Comparison of ENCODE assay signal across 8 cellular contexts in the genomic region with DNA sequence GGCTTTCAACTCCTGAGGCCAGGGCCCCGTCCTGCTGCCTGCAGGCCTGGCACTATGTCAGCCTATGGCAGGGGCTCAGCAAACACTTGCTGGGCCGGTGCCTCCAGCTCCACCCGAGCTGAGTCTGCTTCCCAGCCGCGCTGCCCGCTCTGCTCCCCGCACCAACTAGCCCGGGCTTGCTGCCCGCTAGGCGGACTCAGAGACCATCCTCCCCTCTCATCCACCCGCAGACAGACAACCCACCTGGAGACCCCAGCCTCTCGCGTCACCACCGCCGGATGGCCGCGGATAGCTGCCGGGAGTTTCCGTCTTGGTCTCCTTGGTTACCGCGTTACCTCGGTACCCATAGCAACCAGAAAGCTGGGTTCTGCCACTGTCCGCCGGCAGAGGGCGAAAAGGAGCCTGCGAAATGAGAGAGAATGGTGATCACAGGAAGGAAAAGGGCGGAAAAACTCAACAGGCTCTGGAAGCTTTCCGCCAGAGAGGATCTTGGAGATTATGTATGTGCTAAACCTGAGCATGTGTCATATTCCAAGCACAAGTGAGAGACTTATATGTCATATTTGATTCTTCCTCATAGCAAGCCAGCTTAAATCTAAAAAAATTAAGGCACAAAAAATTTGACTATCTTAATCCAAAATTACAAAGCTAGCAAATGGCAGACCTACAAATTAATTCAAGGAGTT. TPM values are rescaled to one million over a fixed set of nuclear protein-coding genes. Genes with fewer than 3 reads are reported as not detected.
DNase-seq lines count a peak whose midpoint lies in the region; ATAC-seq, FAIRE-seq and TF ChIP-seq lines count a peak whose summit lies in the region.

A gene with protein sequence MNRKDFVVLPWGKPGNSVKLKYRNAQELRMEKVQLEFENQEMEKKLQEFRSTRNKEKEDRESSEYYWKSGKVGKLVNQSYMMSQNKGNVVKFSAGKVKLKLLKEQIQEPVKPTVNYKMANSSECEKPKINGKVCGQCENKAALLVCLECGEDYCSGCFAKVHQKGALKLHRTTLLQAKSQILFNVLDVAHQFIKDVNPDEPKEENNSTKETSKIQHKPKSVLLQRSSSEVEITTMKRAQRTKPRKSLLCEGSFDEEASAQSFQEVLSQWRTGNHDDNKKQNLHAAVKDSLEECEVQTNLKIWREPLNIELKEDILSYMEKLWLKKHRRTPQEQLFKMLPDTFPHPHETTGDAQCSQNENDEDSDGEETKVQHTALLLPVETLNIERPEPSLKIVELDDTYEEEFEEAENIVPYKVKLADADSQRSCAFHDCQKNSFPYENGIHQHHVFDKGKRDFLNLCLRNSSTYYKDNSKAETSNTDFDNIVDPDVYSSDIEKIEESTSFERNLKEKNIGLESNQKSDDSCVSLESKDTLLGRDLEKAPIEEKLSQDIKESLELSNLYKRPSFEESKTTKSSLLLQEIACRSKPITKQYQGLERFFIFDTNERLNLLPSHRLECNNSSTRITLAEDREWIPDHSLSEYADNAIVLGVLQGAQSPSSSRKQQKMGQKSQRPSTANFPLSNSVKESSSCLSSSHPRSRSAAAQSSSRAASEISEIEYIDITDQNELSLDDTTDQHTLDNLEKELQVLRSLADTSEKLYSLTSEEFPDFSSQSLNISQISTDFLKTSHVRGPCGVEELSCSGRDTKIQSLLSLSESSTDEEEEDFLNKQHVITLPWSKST (minus strand): TSS at position 294 of the 686 bp plus-strand sequence. CDS start 7,396 bp downstream, outside the sequence.

- no peaks in the 10 kb centered on the region for H3K36me3 ChIP-seq in left ventricle myocardium inferior
- H3K36me3 ChIP-seq in prostate gland = no peaks in the 10 kb centered on the region

- no peaks in the 10 kb centered on the region for H3K9me3 Mint-ChIP-seq in activated naive CD8-positive, alpha-beta T cell treated with anti-CD3 and anti-CD28 coated beads, Interleukin-2, amount 50 U/mL, for 24 hours

- peaks cover 5% of the 10 kb centered on the region for H3K27me3 ChIP-seq in left ventricle myocardium inferior (ENCODE audit: low read depth)
- no peaks in the 10 kb centered on the region for H3K27me3 ChIP-seq in prostate gland (replicated peaks; ENCODE audit: insufficient read depth)

- no peaks in the 10 kb centered on the region for H3K36me3 Mint-ChIP-seq in activated naive CD8-positive, alpha-beta T cell treated with anti-CD3 and anti-CD28 coated beads, Interleukin-2, amount 50 U/mL, for 24 hours (ENCODE audit: low read depth)

- H3K4me1 ChIP-seq in left ventricle myocardium inferior (peaks cover 7% of the 10 kb centered on the region), prostate gland (replicated peaks) (no peaks in the 10 kb centered on the region)

- peak within 1 kb of the TSS; percentile 53 for H3K4me3 ChIP-seq in GM12865 (ENCODE audit: low read depth, low read length)
- H3K4me3 ChIP-seq in left ventricle myocardium inferior = peak within 1 kb of the TSS; percentile 59
- peak within 1 kb of the TSS in 1 of 2 donors; percentile 28 for H3K4me3 ChIP-seq in prostate gland

- H3K27ac Mint-ChIP-seq in activated naive CD8-positive, alpha-beta T cell treated with anti-CD3 and anti-CD28 coated beads, Interleukin-2, amount 50 U/mL, for 24 hours = peak within 1 kb of the TSS; percentile 46

- peak; percentile 94 for TF ChIP-seq CTCF in GM12865 (IDR thresholded peaks at IDR 0.05; ENCODE audit: insufficient read depth, low read depth, low read length, missing control alignments)
- peak; percentile 87 for TF ChIP-seq CTCF in left ventricle myocardium inferior (IDR thresholded peaks at IDR 0.05; ENCODE audit: borderline replicate concordance)
- TF ChIP-seq CTCF in prostate gland (IDR thresholded peaks at IDR 0.05) = peak; percentile 67 to 90 (median 80)

- H3K9me3 ChIP-seq in left ventricle myocardium inferior (replicated peaks) = no peaks in the 10 kb centered on the region
- H3K9me3 ChIP-seq in prostate gland = no peaks in the 10 kb centered on the region

- DNase-seq in GM12865 (ENCODE audit: low read depth) (peak; percentile 86), NCI-H1417 (lab: John Stamatoyannopoulos, UW) (peak; percentile 93 to 98 (median 96)), SW 1271 (lab: John Stamatoyannopoulos, UW) (peak; percentile 51 to 77), left ventricle myocardium inferior (peak; percentile 76), prostate gland (ENCODE audit: low spot score) (peak; percentile 78), urothelium cell line (ENCODE audit: low spot score) (peak; percentile 70)
- peak; percentile 86 for DNase-seq in activated naive CD8-positive, alpha-beta T cell treated with anti-CD3 and anti-CD28 coated beads, Interleukin-2, amount 50 U/mL, for 24 hours

- peak; percentile 100 for ATAC-seq in HG02763 (IDR thresholded peaks at IDR 0.05; ENCODE audit: unreplicated experiment)
- peak; percentile 93 for ATAC-seq in activated naive CD8-positive, alpha-beta T cell treated with anti-CD3 and anti-CD28 coated beads, Interleukin-2, amount 50 U/mL, for 24 hours

- H3K4me1 Mint-ChIP-seq in activated naive CD8-positive, alpha-beta T cell treated with anti-CD3 and anti-CD28 coated beads, Interleukin-2, amount 50 U/mL, for 24 hours = peaks cover 5% of the 10 kb centered on the region

- intact Hi-C loops in left ventricle myocardium inferior (cut with micrococcal nuclease) (loop anchor here (10.0 kb wide), 1 partner anchor 305 kb away; no protein-coding TSS in a partner anchor), prostate gland (cut with DNase I) (loop anchor here (10.0 kb wide), 2 partner anchors 305 to 505 kb away; no protein-coding TSS in a partner anchor)

- FAIRE-seq in urothelium cell line (lab: Jason Lieb, UNC) = no peak

- H3K4me3 Mint-ChIP-seq in activated naive CD8-positive, alpha-beta T cell treated with anti-CD3 and anti-CD28 coated beads, Interleukin-2, amount 50 U/mL, for 24 hours = peak within 1 kb of the TSS; percentile 79

- H3K27me3 Mint-ChIP-seq in activated naive CD8-positive, alpha-beta T cell treated with anti-CD3 and anti-CD28 coated beads, Interleukin-2, amount 50 U/mL, for 24 hours = peaks cover 14% of the 10 kb centered on the region

- 2% methylated on average over 24 of the region's 28 CpGs for WGBS in prostate gland

- no peak for TF ChIP-seq POLR2A in prostate gland (IDR thresholded peaks at IDR 0.05)

- H3K27ac ChIP-seq in left ventricle myocardium inferior (replicated peaks) (no peak within 1 kb of the TSS), prostate gland (no peak within 1 kb of the TSS)

RNA-seq across cellular contexts. Expression of the gene that starts here (rescaled TPM):
- total RNA-seq in left ventricle myocardium inferior (not detected), prostate gland (1 to 10 TPM in 1 of 2 donors, not detected in 1; 3.0 TPM)

Comparison
In these comparisons a context has a peak if more than half of its experiments do, and no peak if none do; other contexts are left out.
1. Peak in DNase-seq and H3K4me3 ChIP-seq in left ventricle myocardium inferior; RNA of the gene not detected or under 1 TPM.